31 cellular contexts compared by ENCODE assay signal in genomic region chr4:185845966-185846365, GRCh38. TPM values are rescaled to one million over a fixed set of nuclear protein-coding genes. Genes with fewer than 3 reads are reported as not detected.
"Had no signal": no experiment of that assay in that cellular context is flagged by ENCODE, and none has a peak within 500 bp of the region (broad histone marks: within the 10 kb centered on the region; RNA-seq: fewer than 3 reads in every experiment).

No MANE protein-coding gene starts in this region.

- DNase-seq: activated B cell treated with CpG ODN at 0.5 μM for 24 hours; activated CD4-positive, alpha-beta T cell treated with anti-CD3 and anti-CD28 coated beads for 1 hour; activated CD4-positive, alpha-beta T cell treated with anti-CD3 and anti-CD28 coated beads, Interleukin-2, amount 10 ng/mL, durations not matched to agents 24 days and 14 days; activated CD4-positive, alpha-beta T cell treated with anti-CD3 and anti-CD28 coated beads, Interleukin-2, amount 50 U/mL, for 48 hours; activated CD8-positive, alpha-beta memory T cell treated with anti-CD3 and anti-CD28 coated beads, Interleukin-2, amount 10 ng/mL, durations not matched to agents 7 days and 5 days; activated effector memory CD4-positive, alpha-beta T cell treated with anti-CD3 and anti-CD28 coated beads, Interleukin-2, amount 50 U/mL, for 16 hours; activated naive CD4-positive, alpha-beta T cell treated with Interleukin-2 at 50 U/mL for 16 hours; activated naive CD8-positive, alpha-beta T cell treated with anti-CD3 and anti-CD28 coated beads, Interleukin-2, amount 50 U/mL, for 24 hours; activated T-cell treated with anti-CD3 and anti-CD28 coated beads, Interleukin-2, amount 50 U/mL, for 24 hours; amniotic stem cell; body of pancreas; Kasumi-1; KBM-7; NCI-H1048; NCI-H146; NCI-H187 treated with DMSO at 0.1 percent for 48 hours; NCI-H2081 treated with DMSO at 0.1 percent for 48 hours; NCI-H345; NCI-H510A; NCI-H526 treated with DMSO at 0.1 percent for 48 hours; NK-92 treated with Interleukin-12 subunit alpha and Interleukin-12 subunit beta, amount 100 ng/mL, for 24 hours; OCI-M1; RPMI8226; SHP77 treated with DMSO at 0.1 percent for 48 hours; T-cell; T-helper 2 cell; T1000 had no signal

- ATAC-seq: activated CD8-positive, alpha-beta memory T cell treated with anti-CD3 and anti-CD28 coated beads, Interleukin-2, amount 10 ng/mL, durations not matched to agents 7 days and 5 days; activated naive CD4-positive, alpha-beta T cell treated with anti-CD3 and anti-CD28 coated beads, Interleukin-2, amount 50 U/mL, for 72 hours; activated naive CD8-positive, alpha-beta T cell treated with anti-CD3 and anti-CD28 coated beads, Interleukin-2, amount 50 U/mL, for 24 hours; body of pancreas; Panc1; T-cell had no signal

- H3K36me3 Mint-ChIP-seq: activated CD8-positive, alpha-beta memory T cell treated with anti-CD3 and anti-CD28 coated beads, Interleukin-2, amount 10 ng/mL, durations not matched to agents 7 days and 5 days; T-cell had no signal

- H3K9me3 ChIP-seq: ascending aorta, body of pancreas had no signal

- H3K4me3 ChIP-seq: ascending aorta, body of pancreas had no signal

- H3K27ac Mint-ChIP-seq: activated B cell treated with CpG ODN at 0.5 μM for 24 hours; activated CD4-positive, alpha-beta T cell treated with anti-CD3 and anti-CD28 coated beads, Interleukin-2, amount 10 ng/mL, durations not matched to agents 24 days and 14 days; activated CD8-positive, alpha-beta memory T cell treated with anti-CD3 and anti-CD28 coated beads, Interleukin-2, amount 10 ng/mL, durations not matched to agents 7 days and 5 days; activated naive CD4-positive, alpha-beta T cell treated with anti-CD3 and anti-CD28 coated beads, Interleukin-2, amount 50 U/mL, for 72 hours; activated naive CD8-positive, alpha-beta T cell treated with anti-CD3 and anti-CD28 coated beads, Interleukin-2, amount 50 U/mL, for 24 hours; activated T-cell treated with anti-CD3 and anti-CD28 coated beads, Interleukin-2, amount 50 U/mL, for 24 hours; T-cell had no signal

- H3K4me1 Mint-ChIP-seq: activated B cell treated with CpG ODN at 0.5 μM for 24 hours; activated CD4-positive, alpha-beta T cell treated with anti-CD3 and anti-CD28 coated beads, Interleukin-2, amount 10 ng/mL, durations not matched to agents 24 days and 14 days; activated CD8-positive, alpha-beta memory T cell treated with anti-CD3 and anti-CD28 coated beads, Interleukin-2, amount 10 ng/mL, durations not matched to agents 7 days and 5 days; activated naive CD8-positive, alpha-beta T cell treated with anti-CD3 and anti-CD28 coated beads, Interleukin-2, amount 50 U/mL, for 24 hours; T-cell had no signal

- H3K36me3 ChIP-seq: ascending aorta had no signal

- H3K27ac ChIP-seq: body of pancreas had no signal

- H3K4me3 Mint-ChIP-seq: activated B cell treated with CpG ODN at 0.5 μM for 24 hours; activated CD4-positive, alpha-beta T cell treated with anti-CD3 and anti-CD28 coated beads, Interleukin-2, amount 10 ng/mL, durations not matched to agents 24 days and 14 days; activated CD8-positive, alpha-beta memory T cell treated with anti-CD3 and anti-CD28 coated beads, Interleukin-2, amount 10 ng/mL, durations not matched to agents 7 days and 5 days; activated naive CD8-positive, alpha-beta T cell treated with anti-CD3 and anti-CD28 coated beads, Interleukin-2, amount 50 U/mL, for 24 hours; activated T-cell treated with anti-CD3 and anti-CD28 coated beads, Interleukin-2, amount 50 U/mL, for 24 hours; T-cell had no signal

- FAIRE-seq: TTC549 had no signal

- H3K9me3 Mint-ChIP-seq: activated CD4-positive, alpha-beta T cell treated with anti-CD3 and anti-CD28 coated beads, Interleukin-2, amount 10 ng/mL, durations not matched to agents 24 days and 14 days had no signal

- H3K27me3 ChIP-seq: ascending aorta, body of pancreas had no signal

- H3K27me3 Mint-ChIP-seq: activated B cell treated with CpG ODN at 0.5 μM for 24 hours; activated CD4-positive, alpha-beta T cell treated with anti-CD3 and anti-CD28 coated beads, Interleukin-2, amount 10 ng/mL, durations not matched to agents 24 days and 14 days; activated CD8-positive, alpha-beta memory T cell treated with anti-CD3 and anti-CD28 coated beads, Interleukin-2, amount 10 ng/mL, durations not matched to agents 7 days and 5 days; activated naive CD8-positive, alpha-beta T cell treated with anti-CD3 and anti-CD28 coated beads, Interleukin-2, amount 50 U/mL, for 24 hours; activated T-cell treated with anti-CD3 and anti-CD28 coated beads, Interleukin-2, amount 50 U/mL, for 24 hours; T-cell had no signal

RNA-seq across cellular contexts. Expression of gene SORBS2, which starts 34.0 kb away (rescaled TPM):
- total RNA-seq: activated B cell treated with CpG ODN at 0.5 μM for 24 hours; activated CD4-positive, alpha-beta T cell treated with anti-CD3 and anti-CD28 coated beads, Interleukin-2, amount 10 ng/mL, durations not matched to agents 24 days and 14 days; activated CD8-positive, alpha-beta memory T cell treated with anti-CD3 and anti-CD28 coated beads, Interleukin-2, amount 10 ng/mL, durations not matched to agents 7 days and 5 days; activated naive CD4-positive, alpha-beta T cell treated with anti-CD3 and anti-CD28 coated beads, Interleukin-2, amount 50 U/mL, for 72 hours had no signal
